Comparison of ENCODE assay signal across 2 cellular contexts in genomic region chrX:109533005-109533404, GRCh38.
TF ChIP-seq lines count a peak whose summit lies in the region.

No MANE protein-coding gene starts in this region.

TF ChIP-seq in HEK293, 187 proteins besides CTCF, POLR2A, EP300 and RAD21:
- TF ChIP-seq PRDM6 (tag by site-specific recombination; IDR thresholded peaks at IDR 0.05) (no peak), TCF7L2 (IDR thresholded peaks at IDR 0.05; ENCODE audit: borderline replicate concordance, low read depth, low read length) (no peak), ZNF501 (tag by site-specific recombination; IDR thresholded peaks at IDR 0.05) (no peak), ZNF664 (tag by site-specific recombination; IDR thresholded peaks at IDR 0.05) (peak; percentile 30; the same call in 1 of the 2 replicates)

TF ChIP-seq in K562, 482 proteins besides CTCF, POLR2A, EP300 and RAD21:
- TF ChIP-seq ZNF740 (CRISPR knock-in tag; IDR thresholded peaks at IDR 0.05) (no peak), ZNF740 (tag; IDR thresholded peaks at IDR 0.05) (no peak), RFX1 (IDR thresholded peaks at IDR 0.05) (peak; percentile 30; the same call in 1 of the 2 replicates), ZNF766 (CRISPR knock-in tag; conservative IDR thresholded peaks at IDR 0.05) (peak; percentile 51; the same call in 1 of the 2 replicates), RREB1 (CRISPR knock-in tag; IDR thresholded peaks at IDR 0.05) (no peak), SPI1 (IDR thresholded peaks at IDR 0.05; ENCODE audit: borderline replicate concordance, low read depth, low read length) (peak; percentile 70), TEAD4 (IDR thresholded peaks at IDR 0.05; ENCODE audit: low read length) (no peak), TEAD4 (CRISPR knock-in tag; IDR thresholded peaks at IDR 0.05; ENCODE audit: borderline replicate concordance) (no peak)
TF ChIP-seq in K562: peak in this region for 3.
